In the genomic region with DNA sequence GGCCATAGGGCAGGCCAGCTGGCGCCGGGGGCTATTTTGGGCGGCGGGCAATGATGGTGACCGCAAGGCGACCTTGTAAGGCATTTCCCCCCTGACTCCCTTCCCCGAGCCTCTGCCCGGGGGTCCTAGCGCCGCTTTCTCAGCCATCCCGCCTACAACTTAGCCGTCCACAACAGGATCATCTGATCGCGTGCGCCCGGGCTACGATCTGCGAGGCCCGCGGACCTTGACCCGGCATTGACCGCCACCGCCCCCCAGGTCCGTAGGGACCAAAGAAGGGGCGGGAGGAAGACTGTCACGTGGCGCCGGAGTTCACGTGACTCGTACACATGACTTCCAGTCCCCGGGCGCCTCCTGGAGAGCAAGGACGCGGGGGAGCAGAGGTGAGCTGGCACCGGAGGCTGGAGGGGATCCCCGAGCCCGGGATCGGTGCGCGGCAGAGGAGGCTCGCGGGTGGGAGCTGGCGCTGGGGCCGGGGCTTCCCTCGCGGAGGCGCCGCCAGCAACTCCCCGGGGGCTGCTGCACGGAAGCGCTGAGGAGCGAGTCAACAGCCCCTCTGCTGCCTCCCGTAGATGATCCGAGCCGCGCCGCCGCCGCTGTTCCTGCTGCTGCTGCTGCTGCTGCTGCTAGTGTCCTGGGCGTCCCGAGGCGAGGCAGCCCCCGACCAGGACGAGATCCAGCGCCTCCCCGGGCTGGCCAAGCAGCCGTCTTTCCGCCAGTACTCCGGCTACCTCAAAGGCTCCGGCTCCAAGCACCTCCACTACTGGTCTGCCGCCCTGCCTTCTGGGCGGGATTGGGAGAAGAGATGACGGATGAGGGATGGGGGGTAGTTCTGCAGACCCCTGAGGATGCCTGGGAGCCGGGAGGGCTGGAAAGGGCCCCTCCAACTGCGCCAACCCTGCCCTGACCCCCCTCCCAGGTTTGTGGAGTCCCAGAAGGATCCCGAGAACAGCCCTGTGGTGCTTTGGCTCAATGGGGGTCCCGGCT, we compare ENCODE assay signal across 8 cellular contexts. TPM values are rescaled to one million over a fixed set of nuclear protein-coding genes. Genes with fewer than 3 reads are reported as not detected.
DNase-seq lines count a peak whose midpoint lies in the region; ATAC-seq, FAIRE-seq and TF ChIP-seq lines count a peak whose summit lies in the region.

TSS of gene CTSA (plus strand) at position 339 of the 987 bp plus-strand sequence. CDS start at position 573, 234 bp downstream.
TSS of gene NEURL2 (minus strand) at position 212 of the 987 bp plus-strand sequence. CDS start 217 bp downstream, outside the sequence.

- H3K4me1 ChIP-seq in A673 (ENCODE audit: insufficient read depth, low read length, poor library complexity, severe bottlenecking), result peaks cover 8% of the 10 kb centered on the region
- peaks cover 0 to 30% of the 10 kb centered on the region in 2 donors for H3K4me1 ChIP-seq in kidney (ENCODE audit: control insufficient read depth in 1 of 2, insufficient read depth in 1 of 2, low read depth in 1 of 2, low read length in 2 of 2)

- CTCF ChIA-PET in A673 (lab: Charles Lee), result interaction anchor here (0.5 kb wide), 1 partner anchor 132 kb away, joined by 3 read pairs; no protein-coding TSS in a partner anchor

- H3K36me3 ChIP-seq in A673 (ENCODE audit: insufficient read depth, low read length, poor library complexity, severe bottlenecking) (no peaks in the 10 kb centered on the region), kidney (ENCODE audit: control insufficient read depth in 1 of 2, insufficient read depth in 2 of 2, low read length in 2 of 2) (peaks cover 14 to 23% of the 10 kb centered on the region in 2 donors)

- DNase-seq in A673 (ENCODE audit: low spot score) (peak; percentile 88), NCI-H2227 (lab: John Stamatoyannopoulos, UW; ENCODE audit: unreplicated experiment) (peak; percentile 91), cerebellar cortex (ENCODE audit: low spot score) (peak; percentile 93), kidney (peak; percentile 98)
- peak; percentile 88 for DNase-seq in activated CD4-positive, CD25-positive, alpha-beta regulatory T cell treated with anti-CD3 and anti-CD28 coated beads, Interleukin-2, amount 50 U/mL, for 72 hours
- peak; percentile 70 to 76 for DNase-seq in stimulated activated CD4-positive, alpha-beta T cell treated with anti-CD3 and anti-CD28 coated beads, Interleukin-15, amount 100 ng/mL, for 1 hour (ENCODE audit: low read depth in 1 of 2, low spot score in 1 of 2)

- intact Hi-C loops in A673 (cut with micrococcal nuclease; ENCODE audit: unreplicated experiment) (loop anchor here (10.0 kb wide), 1 partner anchor 74 kb away; no protein-coding TSS in a partner anchor), kidney (cut with DNase I) (no loop called here)

- H3K9ac ChIP-seq in kidney (ENCODE audit: low read length in 2 of 2), result peak within 1 kb of the TSS; percentile 61 to 78

- no peak for FAIRE-seq in kidney (lab: Jason Lieb, UNC)

- H3K27ac ChIP-seq in A673 (ENCODE audit: low read depth, low read length, poor library complexity, severe bottlenecking) (peak within 1 kb of the TSS; percentile 69), kidney (ENCODE audit: low read depth in 2 of 2, low read length in 2 of 2) (peak within 1 kb of the TSS; percentile 82 to 89)

- ATAC-seq in GM18858 (IDR thresholded peaks at IDR 0.05; ENCODE audit: unreplicated experiment), result peak; percentile 62
- peak; percentile 68 for ATAC-seq in HG03095 (IDR thresholded peaks at IDR 0.05; ENCODE audit: unreplicated experiment)

- POLR2A ChIA-PET in A673 (lab: Charles Lee; ENCODE audit: low non-redundant PET), result interaction anchor here (0.5 kb wide), 1 partner anchor 20 kb away, joined by 5 read pairs; no protein-coding TSS in a partner anchor

- H3K4me3 ChIP-seq in A673 (ENCODE audit: low read depth, low read length, poor library complexity, severe bottlenecking) (peak within 1 kb of the TSS; percentile 71), kidney (ENCODE audit: low read length in 2 of 2) (peak within 1 kb of the TSS; percentile 72)

- TF ChIP-seq CTCF in A673 (conservative IDR thresholded peaks at IDR 0.05; ENCODE audit: low read depth, low read length) (no peak), kidney (IDR thresholded peaks at IDR 0.05; ENCODE audit: borderline replicate concordance, extremely low read depth, insufficient read depth) (no peak)

- no peaks in the 10 kb centered on the region for H3K9me3 ChIP-seq in A673 (ENCODE audit: low read depth, low read length, poor library complexity, severe bottlenecking)
- H3K9me3 ChIP-seq in kidney (ENCODE audit: control insufficient read depth in 1 of 2, low read length in 2 of 2), result no peaks in the 10 kb centered on the region

- BruUV-seq in A673 (replicated peaks; lab: Mats Ljungman, UMichigan), result no TSS peak

- no peaks in the 10 kb centered on the region for H3K27me3 ChIP-seq in A673 (replicated peaks; ENCODE audit: insufficient read depth, low read depth, low read length, poor library complexity)

RNA-seq across cellular contexts. Expression of gene CTSA, which starts in this region (rescaled TPM):
- total RNA-seq in A673 (2021) (76.7 and 83.5 TPM in 2 replicates), kidney (180 TPM)
- 408 TPM for polyA plus RNA-seq in kidney (ENCODE audit: insufficient read depth, low read depth, low replicate concordance)

RNA-seq across cellular contexts. Expression of gene NEURL2, which starts in this region (rescaled TPM):
- total RNA-seq in A673 (2021), result 3.2 and 3.3 TPM in 2 replicates
- total RNA-seq in kidney, result 27.5 TPM
- polyA plus RNA-seq in kidney (ENCODE audit: insufficient read depth, low read depth, low replicate concordance), result 37.3 TPM

Comparison
In these comparisons a context has a peak if more than half of its experiments do, and no peak if none do; other contexts are left out.
1. Peak in every context shown above with its lines: DNase-seq, ATAC-seq, H3K4me3 ChIP-seq and H3K27ac ChIP-seq.